ENCODE assay signal across 1 cellular context in the genomic region with DNA sequence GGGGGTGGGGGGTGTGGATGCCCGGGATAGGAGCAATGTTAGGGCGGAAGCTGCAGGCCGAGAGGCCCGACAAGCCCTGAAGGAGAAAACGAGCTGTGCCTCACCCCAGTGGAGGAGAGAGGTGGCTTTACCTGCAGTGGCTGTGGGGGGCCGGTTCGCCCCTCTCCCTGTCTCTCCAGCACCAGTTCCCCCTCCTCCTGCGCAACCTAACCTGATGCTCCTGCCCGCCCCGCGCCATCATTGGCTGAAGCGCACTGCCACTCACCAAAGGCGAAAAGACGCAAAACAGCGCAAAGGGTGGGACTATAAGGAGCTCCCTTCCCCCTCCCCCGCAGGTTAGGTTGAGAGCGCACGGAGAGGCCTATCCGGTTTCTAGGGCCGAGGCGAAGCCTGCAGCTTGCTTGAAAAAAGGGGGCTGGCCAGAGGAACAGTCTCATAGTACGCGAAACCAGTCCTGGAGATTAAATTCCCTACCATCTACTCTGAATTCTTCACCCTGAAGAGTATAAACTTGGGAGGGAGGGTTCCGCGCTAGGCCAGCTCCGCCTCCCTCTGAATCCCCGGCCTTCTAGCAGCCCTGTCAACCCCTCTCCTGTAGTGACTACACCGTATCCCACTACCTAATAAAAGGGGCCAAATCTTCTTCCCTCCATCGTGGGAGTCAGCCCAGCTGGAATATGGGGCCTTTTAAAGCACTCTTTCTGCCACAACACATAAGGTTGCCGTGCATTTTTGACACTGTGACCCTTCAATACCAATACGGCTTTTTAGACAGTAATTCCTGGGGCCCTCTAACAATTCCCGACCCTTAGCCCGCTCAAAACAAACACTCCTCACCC.
TF ChIP-seq lines count a peak whose summit lies in the region.

No MANE protein-coding gene starts in this region.

TF ChIP-seq in endothelial cell of umbilical vein, 7 proteins besides CTCF, POLR2A, EP300 and RAD21 (continued from another document):
- TF ChIP-seq POLR2AphosphoS5 (IDR thresholded peaks at IDR 0.05; ENCODE audit: insufficient read depth, low read depth, low read length) (peak; percentile 72), JUN (IDR thresholded peaks at IDR 0.05; ENCODE audit: borderline replicate concordance, insufficient read depth, insufficient read length, low read depth) (no peak)
